Comparison of ENCODE assay signal across 11 cellular contexts in genomic region chr19:50513746-50514345, GRCh38. TPM values are rescaled to one million over a fixed set of nuclear protein-coding genes. Genes with fewer than 3 reads are reported as not detected.
A peak's percentile ranks its signal among the peaks of the same experiment; 100 is the strongest.
DNase-seq lines count a peak whose midpoint lies in the region; ATAC-seq and TF ChIP-seq lines count a peak whose summit lies in the region.
"Had no signal": no experiment of that assay in that cellular context is flagged by ENCODE, and none has a peak within 500 bp of the region (broad histone marks: within the 10 kb centered on the region; RNA-seq: fewer than 3 reads in every experiment).

TSS of gene ASPDH (minus strand) at chr19:50513913. CDS start at chr19:50513823, 90 bp downstream.

- CTCF ChIA-PET in CD4-positive, alpha-beta T cell (lab: Charles Lee) = no interaction called here
- CTCF ChIA-PET in HCT116 (lab: Charles Lee) = no interaction called here
- CTCF ChIA-PET in activated CD4-positive, alpha-beta memory T cell treated with anti-CD3 and anti-CD28 coated beads, Interleukin-2, amount 10 ng/mL, durations not matched to agents 7 days and 5 days (lab: Charles Lee) = no interaction called here

- no peaks in the 10 kb centered on the region for H3K9me3 Mint-ChIP-seq in CD4-positive, alpha-beta T cell
- no peaks in the 10 kb centered on the region for H3K9me3 Mint-ChIP-seq in nephron
- no peaks in the 10 kb centered on the region for H3K9me3 Mint-ChIP-seq in activated CD4-positive, alpha-beta memory T cell treated with anti-CD3 and anti-CD28 coated beads, Interleukin-2, amount 10 ng/mL, durations not matched to agents 7 days and 5 days
- H3K9me3 Mint-ChIP-seq: activated CD4-positive, alpha-beta memory T cell treated with anti-CD3 and anti-CD28 coated beads for 36 hours had no signal

- peaks cover 10% of the 10 kb centered on the region for H3K27me3 Mint-ChIP-seq in CD4-positive, alpha-beta T cell
- no peaks in the 10 kb centered on the region for H3K27me3 Mint-ChIP-seq in nephron (ENCODE audit: low read depth)
- H3K27me3 Mint-ChIP-seq in activated CD4-positive, alpha-beta memory T cell treated with anti-CD3 and anti-CD28 coated beads, Interleukin-2, amount 10 ng/mL, durations not matched to agents 7 days and 5 days = peaks cover 2% of the 10 kb centered on the region

- H3K27ac Mint-ChIP-seq in CD4-positive, alpha-beta T cell = no peak within 1 kb of the TSS
- peak within 1 kb of the TSS; percentile 64 to 80 (median 78) for H3K27ac Mint-ChIP-seq in nephron
- no peak within 1 kb of the TSS for H3K27ac Mint-ChIP-seq in activated CD4-positive, alpha-beta memory T cell treated with anti-CD3 and anti-CD28 coated beads, Interleukin-2, amount 10 ng/mL, durations not matched to agents 7 days and 5 days
- H3K27ac Mint-ChIP-seq: activated CD4-positive, alpha-beta memory T cell treated with anti-CD3 and anti-CD28 coated beads for 36 hours had no signal

- ATAC-seq in CD4-positive, alpha-beta T cell (ENCODE audit: poor library complexity) = no peak
- ATAC-seq in HCT116 = no peak
- no peak for ATAC-seq in HG03565 (IDR thresholded peaks at IDR 0.05; ENCODE audit: unreplicated experiment)
- ATAC-seq in HG02763 (IDR thresholded peaks at IDR 0.05; ENCODE audit: unreplicated experiment) = no peak

- H3K27ac ChIP-seq in CD4-positive, alpha-beta T cell (ENCODE audit: low read depth, low read length) = no peak within 1 kb of the TSS
- H3K27ac ChIP-seq in HCT116 (ENCODE audit: low read depth, low read length) = no peak within 1 kb of the TSS
- H3K27ac ChIP-seq: thyroid gland had no signal

- H3K36me3 Mint-ChIP-seq in CD4-positive, alpha-beta T cell (ENCODE audit: low read depth) = peaks cover 5% of the 10 kb centered on the region
- H3K36me3 Mint-ChIP-seq in nephron (ENCODE audit: low read depth) = peaks cover 5% of the 10 kb centered on the region
- H3K36me3 Mint-ChIP-seq in activated CD4-positive, alpha-beta memory T cell treated with anti-CD3 and anti-CD28 coated beads, Interleukin-2, amount 10 ng/mL, durations not matched to agents 7 days and 5 days (ENCODE audit: low read depth) = peaks cover 5% of the 10 kb centered on the region

- no peak within 1 kb of the TSS for H3K9ac ChIP-seq in HCT116 (ENCODE audit: low read length)

- peaks cover 15% of the 10 kb centered on the region for H3K4me1 Mint-ChIP-seq in CD4-positive, alpha-beta T cell (ENCODE audit: low read depth)
- H3K4me1 Mint-ChIP-seq in nephron = peaks cover 24% of the 10 kb centered on the region
- peaks cover 18% of the 10 kb centered on the region for H3K4me1 Mint-ChIP-seq in activated CD4-positive, alpha-beta memory T cell treated with anti-CD3 and anti-CD28 coated beads, Interleukin-2, amount 10 ng/mL, durations not matched to agents 7 days and 5 days

- TF ChIP-seq CTCF in CD4-positive, alpha-beta T cell (IDR thresholded peaks at IDR 0.05) = no peak
- TF ChIP-seq CTCF in HCT116 (IDR thresholded peaks at IDR 0.05 in 2 of 3, conservative IDR thresholded peaks at IDR 0.05 in 1 of 3; ENCODE audit: borderline replicate concordance in 1 of 3, insufficient read depth in 1 of 3, low read depth in 2 of 3, low read length in 2 of 3) = no peak
- TF ChIP-seq CTCF in nephron (IDR thresholded peaks at IDR 0.05; ENCODE audit: unreplicated experiment in 3 of 3) = no peak

- no peak within 1 kb of the TSS for H3K4me3 ChIP-seq in HCT116 (replicated peaks in 1 of 2; ENCODE audit: low read depth in 1 of 2, low read length in 2 of 2)
- H3K4me3 ChIP-seq: thyroid gland had no signal

- H3K9me3 ChIP-seq in CD4-positive, alpha-beta T cell (ENCODE audit: control insufficient read depth, low read length) = no peaks in the 10 kb centered on the region
- H3K9me3 ChIP-seq in HCT116 (ENCODE audit: control insufficient read depth in 1 of 2, insufficient read depth in 1 of 2, low read depth in 1 of 2, low read length in 2 of 2) = no peaks in the 10 kb centered on the region
- H3K9me3 ChIP-seq: thyroid gland had no signal

- no peak for DNase-seq in CD4-positive, alpha-beta T cell
- DNase-seq in HCT116 (ENCODE audit: low read depth, low spot score) (no peak), cerebellum (ENCODE audit: low spot score) (peak; percentile 60)
- no peak for DNase-seq in activated CD4-positive, alpha-beta memory T cell treated with anti-CD3 and anti-CD28 coated beads, Interleukin-2, amount 10 ng/mL, durations not matched to agents 7 days and 5 days
- DNase-seq: activated CD4-positive, alpha-beta memory T cell treated with anti-CD3 and anti-CD28 coated beads for 36 hours; islet precursor cell; thyroid gland had no signal

- H3K9me2 ChIP-seq in HCT116 (ENCODE audit: insufficient read depth) = no peaks in the 10 kb centered on the region

- RAD21 ChIA-PET in HCT116 (lab: Charles Lee; ENCODE audit: low non-redundant PET in 1 of 2, low total read pairs in 2 of 2, uncharacterized antibody in 2 of 2, unreplicated experiment in 2 of 2) = no interaction called here

- H2AFZ ChIP-seq in HCT116 (ENCODE audit: low read depth, low read length, poor library complexity, severe bottlenecking) = no peak within 1 kb of the TSS

- TF ChIP-seq POLR2A in HCT116 (IDR thresholded peaks at IDR 0.05; ENCODE audit: borderline replicate concordance, extremely low read depth, insufficient read depth, insufficient read length) = no peak

- peaks cover 8% of the 10 kb centered on the region; the same call in 1 of the 2 replicates for H3K79me2 ChIP-seq in HCT116 (ENCODE audit: insufficient read depth, low read length)

- no TSS peak for BruUV-seq in HCT116 (replicated peaks; lab: Mats Ljungman, UMichigan)

- H3K27me3 ChIP-seq in CD4-positive, alpha-beta T cell (ENCODE audit: control insufficient read depth, insufficient read depth, low read length) = no peaks in the 10 kb centered on the region
- no peaks in the 10 kb centered on the region for H3K27me3 ChIP-seq in HCT116 (ENCODE audit: insufficient read depth, low read length)
- H3K27me3 ChIP-seq: thyroid gland had no signal

- POLR2A ChIA-PET in CD4-positive, alpha-beta T cell (lab: Charles Lee) = no interaction called here
- POLR2A ChIA-PET in HCT116 (lab: Charles Lee) = no interaction called here
- POLR2A ChIA-PET in activated CD4-positive, alpha-beta memory T cell treated with anti-CD3 and anti-CD28 coated beads, Interleukin-2, amount 10 ng/mL, durations not matched to agents 7 days and 5 days (lab: Charles Lee) = no interaction called here

- no peak within 1 kb of the TSS for H3K4me2 ChIP-seq in HCT116 (ENCODE audit: low read length)

- H3K36me3 ChIP-seq in HCT116 (ENCODE audit: control insufficient read depth in 1 of 2, insufficient read depth in 2 of 2, low read length in 2 of 2) = no peaks in the 10 kb centered on the region
- H3K36me3 ChIP-seq: thyroid gland had no signal

- TF ChIP-seq RAD21 in HCT116 (IDR thresholded peaks at IDR 0.05; ENCODE audit: low read depth) = no peak

- intact Hi-C loops in CD4-positive, alpha-beta T cell (cut with DNase I, micrococcal nuclease) = loop anchor here in 1 of 2 experiments (5.0 kb wide), 4 partner anchors 82 to 1078 kb away; partner anchors contain the start of genes CTU1 and MYBPC2
- intact Hi-C loops in HCT116 (cut with micrococcal nuclease) = no loop called here

- no peaks in the 10 kb centered on the region for H4K20me1 ChIP-seq in HCT116 (ENCODE audit: insufficient read depth)

- H3K4me3 Mint-ChIP-seq in CD4-positive, alpha-beta T cell = peak within 1 kb of the TSS; percentile 42
- H3K4me3 Mint-ChIP-seq in nephron = peak within 1 kb of the TSS; percentile 63 to 74 (median 74)
- H3K4me3 Mint-ChIP-seq in activated CD4-positive, alpha-beta memory T cell treated with anti-CD3 and anti-CD28 coated beads, Interleukin-2, amount 10 ng/mL, durations not matched to agents 7 days and 5 days = no peak within 1 kb of the TSS
- H3K4me3 Mint-ChIP-seq: activated CD4-positive, alpha-beta memory T cell treated with anti-CD3 and anti-CD28 coated beads for 36 hours had no signal

- peaks cover 3 to 15% of the 10 kb centered on the region in 2 experiments; a peak in 3 of 4 replicates for H3K4me1 ChIP-seq in HCT116 (ENCODE audit: control insufficient read depth in 1 of 2, insufficient read depth in 2 of 2, low read length in 2 of 2)

TF ChIP-seq in HCT116, 20 proteins besides CTCF, POLR2A, EP300 and RAD21:
- TF ChIP-seq MAX (IDR thresholded peaks at IDR 0.05) (no peak), POLR2AphosphoS5 (IDR thresholded peaks at IDR 0.05; ENCODE audit: low read depth, low read length) (0 out of 2 replicates have a peak, but pooled peaks have one; percentile 11)
TF ChIP-seq in HCT116: peak in this region for 1.

RNA-seq across cellular contexts. Expression of gene ASPDH, which starts in this region (rescaled TPM):
- total RNA-seq in CD4-positive, alpha-beta T cell = not detected
- total RNA-seq in HCT116 (2021; ENCODE audit: unreplicated experiment) (not detected), cerebellum (2.1 TPM)
- polyA plus RNA-seq in HCT116 (2012) = 0.72 and 0.97 TPM in 2 replicates
- not detected for total RNA-seq in activated CD4-positive, alpha-beta memory T cell treated with anti-CD3 and anti-CD28 coated beads, Interleukin-2, amount 10 ng/mL, durations not matched to agents 7 days and 5 days
- total RNA-seq: activated CD4-positive, alpha-beta memory T cell treated with anti-CD3 and anti-CD28 coated beads for 36 hours; pulmonary artery endothelial cell; thyroid gland had no signal

Comparison
In these comparisons a context has a peak if more than half of its experiments do, and no peak if none do; other contexts are left out.
1. H3K27ac Mint-ChIP-seq: peak in nephron (3 of 3); none in CD4-positive, alpha-beta T cell (single experiment) and activated CD4-positive, alpha-beta memory T cell treated with anti-CD3 and anti-CD28 coated beads, Interleukin-2, amount 10 ng/mL, durations not matched to agents 7 days and 5 days (single experiment).